Comparison of ENCODE assay signal across 1 cellular context in the genomic region with DNA sequence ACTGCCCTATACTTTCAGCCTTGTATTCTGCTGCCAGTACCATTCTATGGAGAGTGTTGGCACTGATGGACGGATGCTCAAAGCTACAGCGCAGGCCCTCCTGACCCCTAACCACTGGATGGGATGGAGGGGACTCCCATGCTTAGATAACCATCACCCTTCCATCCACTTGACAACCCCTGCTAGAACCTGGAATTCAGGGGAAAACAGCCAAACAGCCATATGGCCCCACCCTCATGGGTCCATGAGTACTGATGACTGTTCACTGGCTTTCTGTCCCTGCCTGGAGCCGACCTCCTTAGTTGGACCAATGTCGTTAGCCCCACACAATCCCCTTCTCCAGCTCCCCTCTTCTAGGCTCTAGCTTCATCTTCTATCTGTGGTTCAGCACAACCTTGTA.
TF ChIP-seq lines count a peak whose summit lies in the region.

No MANE protein-coding gene starts in this region.

TF ChIP-seq in IMR-90, 13 proteins besides CTCF, POLR2A, EP300 and RAD21:
- TF ChIP-seq NFE2L2 (IDR thresholded peaks at IDR 0.05; ENCODE audit: low read depth, low read length) = no peak
- no peak for TF ChIP-seq MAFK (IDR thresholded peaks at IDR 0.05; ENCODE audit: low read depth, low read length)
- no peak for TF ChIP-seq BHLHE40 (IDR thresholded peaks at IDR 0.05; ENCODE audit: low read depth, low read length)
- TF ChIP-seq MAZ (IDR thresholded peaks at IDR 0.05; ENCODE audit: borderline replicate concordance, low read depth, low read length) = 0 out of 2 replicates have a peak, but pooled peaks have one; percentile 17
- TF ChIP-seq CEBPB (IDR thresholded peaks at IDR 0.05; ENCODE audit: low read depth, low read length) = no peak
- TF ChIP-seq, protein P1, sequence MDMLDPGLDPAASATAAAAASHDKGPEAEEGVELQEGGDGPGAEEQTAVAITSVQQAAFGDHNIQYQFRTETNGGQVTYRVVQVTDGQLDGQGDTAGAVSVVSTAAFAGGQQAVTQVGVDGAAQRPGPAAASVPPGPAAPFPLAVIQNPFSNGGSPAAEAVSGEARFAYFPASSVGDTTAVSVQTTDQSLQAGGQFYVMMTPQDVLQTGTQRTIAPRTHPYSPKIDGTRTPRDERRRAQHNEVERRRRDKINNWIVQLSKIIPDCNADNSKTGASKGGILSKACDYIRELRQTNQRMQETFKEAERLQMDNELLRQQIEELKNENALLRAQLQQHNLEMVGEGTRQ (IDR thresholded peaks at IDR 0.05; ENCODE audit: low read depth, low read length) = 0 out of 2 replicates have a peak, but pooled peaks have one; percentile 1
